Comparison of ENCODE assay signal across 8 cellular contexts in genomic region chr6:28104392-28105250, GRCh38. TPM values are rescaled to one million over a fixed set of nuclear protein-coding genes. Genes with fewer than 3 reads are reported as not detected.
DNase-seq lines count a peak whose midpoint lies in the region; ATAC-seq, FAIRE-seq and TF ChIP-seq lines count a peak whose summit lies in the region.

No MANE protein-coding gene starts in this region.

- peaks cover 6% of the 10 kb centered on the region for H3K4me1 ChIP-seq in lower lobe of right lung

- ATAC-seq in HG03457 (IDR thresholded peaks at IDR 0.05; ENCODE audit: unreplicated experiment) (peak; percentile 95), lower lobe of right lung (peak; percentile 100)

- no peaks in the 10 kb centered on the region for H3K36me3 ChIP-seq in lower lobe of right lung

- H3K27me3 ChIP-seq in lower lobe of right lung (ENCODE audit: low read depth): peaks cover 5% of the 10 kb centered on the region

- FAIRE-seq in GM19239 (lab: Jason Lieb, UNC): no peak

- no peaks in the 10 kb centered on the region for H3K9me3 ChIP-seq in lower lobe of right lung

- DNase-seq in C1 segment of cervical spinal cord (lab: John Stamatoyannopoulos, UW) (peak; percentile 10 to 85 (median 77)), GM19239 (ENCODE audit: insufficient read length, low spot score) (peak; percentile 77), NCI-H526 (lab: John Stamatoyannopoulos, UW) (peak; percentile 73 to 91), ecto neural progenitor cell (ENCODE audit: low spot score) (peak; percentile 85), lower lobe of right lung (peak; percentile 91)
- DNase-seq in activated CD4-positive, alpha-beta T cell treated with anti-CD3 and anti-CD28 coated beads, Interleukin-2, amount 50 U/mL, for 48 hours: peak; percentile 82 to 86
- DNase-seq in stimulated activated CD4-positive, alpha-beta T cell treated with anti-CD3 and anti-CD28 coated beads, Interleukin-4, amount 100 ng/mL, for 48 hours (ENCODE audit: low read depth in 2 of 2): peak; percentile 72 to 77

- peak overlapping the region; percentile 94 for H3K4me3 ChIP-seq in lower lobe of right lung

- intact Hi-C loops in lower lobe of right lung (cut with DNase I): no loop called here

- TF ChIP-seq CTCF in lower lobe of right lung (IDR thresholded peaks at IDR 0.05): peak; percentile 77

- H3K27ac ChIP-seq in lower lobe of right lung: peak overlapping the region; percentile 91

RNA-seq across cellular contexts. Expression of gene ZSCAN16, which starts 19.8 kb away (rescaled TPM):
- total RNA-seq in lower lobe of right lung: 6.8 TPM

RNA-seq across cellular contexts. Expression of gene ZNF165, which starts 24.3 kb away (rescaled TPM):
- 2.2 TPM for total RNA-seq in lower lobe of right lung

RNA-seq across cellular contexts. Expression of gene ZKSCAN8, which starts 37.1 kb away (rescaled TPM):
- total RNA-seq in lower lobe of right lung: 20.6 TPM

Comparison
In these comparisons a context has a peak if more than half of its experiments do, and no peak if none do; other contexts are left out.
1. Peak in every context shown above with its lines: DNase-seq, ATAC-seq, H3K4me3 ChIP-seq and H3K27ac ChIP-seq.